In the genomic region with DNA sequence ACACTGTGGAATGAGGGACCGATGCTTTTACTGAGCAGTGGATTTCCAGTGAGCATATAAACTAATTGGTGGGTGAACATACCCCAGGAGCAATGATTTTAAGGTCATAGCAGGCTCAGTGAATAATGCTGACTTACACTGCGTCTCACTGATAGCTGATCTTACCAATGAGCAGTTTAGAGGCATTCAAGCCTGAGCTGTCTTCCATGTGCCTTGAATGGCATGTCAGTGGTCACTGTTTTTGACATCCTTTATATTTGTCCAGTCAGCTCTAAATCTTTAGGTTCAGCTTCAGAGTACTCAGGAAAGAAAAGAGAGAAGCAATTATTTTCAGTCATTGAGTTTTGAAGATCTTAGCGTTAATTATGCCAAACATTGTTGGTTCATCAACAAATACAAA, we compare ENCODE assay signal across 20 cellular contexts.
"Had no signal": no experiment of that assay in that cellular context is flagged by ENCODE, and none has a peak within 500 bp of the region (broad histone marks: within the 10 kb centered on the region; RNA-seq: fewer than 3 reads in every experiment).

No MANE protein-coding gene starts in this region.

- H3K27ac ChIP-seq: foreskin keratinocyte, left ventricle myocardium inferior, right atrium auricular region, sigmoid colon, skin epidermis, testis, tibial nerve had no signal

- H3K9me3 Mint-ChIP-seq: immature natural killer cell; stimulated activated naive B cell treated with anti-CD40 and anti-IgM and Interleukin-4, amounts not matched to agents 10 μg/mL and 1 μg/mL and 100 μg/mL, for 72 hours had no signal

- H3K4me1 ChIP-seq: foreskin keratinocyte, left ventricle myocardium inferior, right atrium auricular region, sigmoid colon, testis had no signal

- H3K4me3 ChIP-seq: left ventricle myocardium inferior, lung, right atrium auricular region, sigmoid colon, skin epidermis, testis, tibial nerve had no signal

- H3K36me3 ChIP-seq: left ventricle myocardium inferior, right atrium auricular region, sigmoid colon had no signal

- H3K9me3 ChIP-seq: left ventricle myocardium inferior, right atrium auricular region, sigmoid colon, testis, tibial nerve had no signal

- H3K4me1 Mint-ChIP-seq: immature natural killer cell; nephron; stimulated activated naive B cell treated with anti-CD40 and anti-IgM and Interleukin-4, amounts not matched to agents 10 μg/mL and 1 μg/mL and 100 μg/mL, for 72 hours; stimulated activated naive CD8-positive, alpha-beta T cell treated with anti-CD3 and anti-CD28 coated beads, Interleukin-15, amount 100 ng/mL, for 72 hours had no signal

- H3K27me3 Mint-ChIP-seq: naive B cell; stimulated activated naive B cell treated with anti-CD40 and anti-IgM and Interleukin-4, amounts not matched to agents 10 μg/mL and 1 μg/mL and 100 μg/mL, for 72 hours; stimulated activated naive CD8-positive, alpha-beta T cell treated with anti-CD3 and anti-CD28 coated beads, Interleukin-15, amount 100 ng/mL, for 72 hours had no signal

- H3K27me3 ChIP-seq: foreskin keratinocyte, right atrium auricular region, sigmoid colon, testis, tibial nerve had no signal

- DNase-seq: erythroblast; foreskin keratinocyte; immature natural killer cell; kidney; left cardiac atrium; left ventricle myocardium inferior; mesenchymal stem cell; naive B cell; posterior cingulate gyrus; sigmoid colon; stimulated activated CD4-positive, alpha-beta T cell treated with anti-CD3 and anti-CD28 coated beads, Interleukin-2, amount 100 ng/mL, for 24 hours; stimulated activated CD4-positive, alpha-beta T cell treated with anti-CD3 and anti-CD28 coated beads, Interleukin-4, amount 100 ng/mL, for 4 hours; stimulated activated naive B cell treated with anti-CD40 and anti-IgM and Interleukin-4, amounts not matched to agents 10 μg/mL and 1 μg/mL and 100 μg/mL, for 72 hours; stimulated activated naive CD8-positive, alpha-beta T cell treated with anti-CD3 and anti-CD28 coated beads, Interleukin-15, amount 100 ng/mL, for 72 hours; testis had no signal

- ATAC-seq: foreskin keratinocyte; left cardiac atrium; stimulated activated naive B cell treated with anti-CD40 and anti-IgM and Interleukin-4, amounts not matched to agents 10 μg/mL and 1 μg/mL and 100 μg/mL, for 72 hours; stimulated activated naive CD8-positive, alpha-beta T cell treated with anti-CD3 and anti-CD28 coated beads, Interleukin-15, amount 100 ng/mL, for 72 hours had no signal

- H3K27ac Mint-ChIP-seq: naive B cell; nephron; stimulated activated naive B cell treated with anti-CD40 and anti-IgM and Interleukin-4, amounts not matched to agents 10 μg/mL and 1 μg/mL and 100 μg/mL, for 72 hours had no signal

- H3K4me3 Mint-ChIP-seq: immature natural killer cell; naive B cell; nephron; stimulated activated naive B cell treated with anti-CD40 and anti-IgM and Interleukin-4, amounts not matched to agents 10 μg/mL and 1 μg/mL and 100 μg/mL, for 72 hours; stimulated activated naive CD8-positive, alpha-beta T cell treated with anti-CD3 and anti-CD28 coated beads, Interleukin-15, amount 100 ng/mL, for 72 hours had no signal
